Comparison of ENCODE assay signal across 8 cellular contexts in genomic region chr2:227471924-227472264, GRCh38. TPM values are rescaled to one million over a fixed set of nuclear protein-coding genes. Genes with fewer than 3 reads are reported as not detected.
DNase-seq lines count a peak whose midpoint lies in the region; ATAC-seq and TF ChIP-seq lines count a peak whose summit lies in the region.

Gene AGFG1 (plus strand): TSS chr2:227472156. CDS start chr2:227472422, 266 bp downstream.

- TF ChIP-seq CTCF in AG09319 (IDR thresholded peaks at IDR 0.05; ENCODE audit: low read depth, low read length), result peak; percentile 99
- TF ChIP-seq CTCF in chondrocyte (IDR thresholded peaks at IDR 0.05), result peak; percentile 97

- no peaks in the 10 kb centered on the region for H3K27me3 Mint-ChIP-seq in chondrocyte (ENCODE audit: low read depth)

- H3K36me3 Mint-ChIP-seq in chondrocyte (ENCODE audit: low read depth), result no peaks in the 10 kb centered on the region

- no peaks in the 10 kb centered on the region for H3K9me3 Mint-ChIP-seq in chondrocyte (ENCODE audit: low read depth)

- ATAC-seq in GM18870 (IDR thresholded peaks at IDR 0.05; ENCODE audit: unreplicated experiment), result peak; percentile 87
- peak; percentile 83 for ATAC-seq in HG03108 (IDR thresholded peaks at IDR 0.05; ENCODE audit: unreplicated experiment)

- peak within 1 kb of the TSS; percentile 83 for H3K4me3 Mint-ChIP-seq in chondrocyte (ENCODE audit: unreplicated experiment)

- H3K27ac Mint-ChIP-seq in chondrocyte (ENCODE audit: unreplicated experiment), result peak within 1 kb of the TSS; percentile 82

- H3K4me1 Mint-ChIP-seq in chondrocyte (ENCODE audit: low read depth), result peaks cover 29% of the 10 kb centered on the region

- DNase-seq in AG09319 (ENCODE audit: extremely low read depth, low read depth) (peak; percentile 32), NCI-H345 (lab: John Stamatoyannopoulos, UW) (peak; percentile 76), chondrocyte (ENCODE audit: low spot score) (peak; percentile 94), kidney glomerular epithelial cell (lab: John Stamatoyannopoulos, UW) (peak; percentile 47)
- DNase-seq in activated CD4-positive, alpha-beta T cell treated with anti-CD3 and anti-CD28 coated beads for 1 hour, result peak; percentile 81
- DNase-seq in stimulated activated CD4-positive, alpha-beta T cell treated with anti-CD3 and anti-CD28 coated beads, Interleukin-1b, Interleukin-23, amount 100 ng/mL, for 1 hour (ENCODE audit: low read depth in 2 of 2), result peak; percentile 66 to 81

RNA-seq across cellular contexts. Expression of gene AGFG1, which starts in this region (rescaled TPM):
- total RNA-seq in chondrocyte, result 49.3 to 49.5 TPM (median 49.3 TPM) in 3 replicates

Comparison
In these comparisons a context has a peak if more than half of its experiments do, and no peak if none do; other contexts are left out.
1. Peak in every context shown above with its lines: DNase-seq and ATAC-seq.
2. DNase-seq: peak in every context shown above with its lines; median percentile 94 in chondrocyte; 81 in activated CD4-positive, alpha-beta T cell treated with anti-CD3 and anti-CD28 coated beads for 1 hour; 76 in NCI-H345; 74 in stimulated activated CD4-positive, alpha-beta T cell treated with anti-CD3 and anti-CD28 coated beads, Interleukin-1b, Interleukin-23, amount 100 ng/mL, for 1 hour; 47 in kidney glomerular epithelial cell; 32 in AG09319.